Comparison of ENCODE assay signal across 9 cellular contexts in the genomic region with DNA sequence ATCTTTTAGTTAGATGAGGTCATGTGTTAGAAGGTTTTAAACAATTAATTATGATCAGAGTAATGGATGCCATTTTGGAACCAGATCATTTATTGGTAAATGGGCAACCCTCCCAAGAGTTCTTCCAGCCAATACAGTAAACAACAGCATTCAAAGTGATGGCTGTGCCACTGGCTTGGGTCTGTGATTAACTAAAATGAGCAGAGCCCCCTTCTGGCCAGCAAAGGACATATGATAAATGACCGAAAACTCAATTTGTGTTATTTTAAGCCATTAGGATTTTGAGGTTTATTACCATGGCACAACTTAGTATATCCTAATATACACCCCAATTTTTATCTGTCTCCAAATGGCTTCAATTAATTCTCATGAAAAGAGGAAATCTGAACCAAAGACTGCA.
DNase-seq lines count a peak whose midpoint lies in the region; ATAC-seq and TF ChIP-seq lines count a peak whose summit lies in the region.
"Had no signal": no experiment of that assay in that cellular context is flagged by ENCODE, and none has a peak within 500 bp of the region (broad histone marks: within the 10 kb centered on the region; RNA-seq: fewer than 3 reads in every experiment).

No MANE protein-coding gene starts in this region.

- H3K4me3 ChIP-seq in cardiac muscle cell (no peak overlapping the region), heart left ventricle (no peak overlapping the region), epithelial cell of proximal tubule (ENCODE audit: low read depth, low read length) (no peak overlapping the region)
- H3K4me3 ChIP-seq: esophagus muscularis mucosa had no signal

- no peaks in the 10 kb centered on the region for H3K4me1 Mint-ChIP-seq in type B pancreatic cell (ENCODE audit: unreplicated experiment)

- H3K27me3 ChIP-seq in cardiac muscle cell: no peaks in the 10 kb centered on the region
- no peaks in the 10 kb centered on the region for H3K27me3 ChIP-seq in heart left ventricle
- H3K27me3 ChIP-seq: esophagus muscularis mucosa had no signal

- H3K27me3 Mint-ChIP-seq in type B pancreatic cell: no peaks in the 10 kb centered on the region

- H3K9me3 ChIP-seq in cardiac muscle cell (ENCODE audit: low read depth) (peaks cover 2% of the 10 kb centered on the region), heart left ventricle (no peaks in the 10 kb centered on the region)
- H3K9me3 ChIP-seq: esophagus muscularis mucosa had no signal

- H3K4me3 Mint-ChIP-seq in type B pancreatic cell: no peak overlapping the region

- intact Hi-C loops in heart left ventricle (cut with DNase I): loop anchor here in 1 of 10 donors (10.0 kb wide), 1 partner anchor 206 kb away; no protein-coding TSS in a partner anchor

- no peak for ATAC-seq in heart left ventricle
- ATAC-seq in GM18870 (IDR thresholded peaks at IDR 0.05; ENCODE audit: unreplicated experiment): no peak
- ATAC-seq in HG03457 (IDR thresholded peaks at IDR 0.05; ENCODE audit: unreplicated experiment): no peak

- H3K4me1 ChIP-seq in cardiac muscle cell (ENCODE audit: low read depth) (peaks cover 6% of the 10 kb centered on the region), heart left ventricle (no peaks in the 10 kb centered on the region)
- H3K4me1 ChIP-seq: esophagus muscularis mucosa had no signal

- H3K36me3 ChIP-seq in cardiac muscle cell (no peaks in the 10 kb centered on the region), heart left ventricle (no peaks in the 10 kb centered on the region)
- H3K36me3 ChIP-seq: esophagus muscularis mucosa had no signal

- no peak for TF ChIP-seq POLR2A in heart left ventricle (IDR thresholded peaks at IDR 0.05)

- H3K27ac ChIP-seq in cardiac muscle cell (no peak overlapping the region), heart left ventricle (no peak overlapping the region)
- H3K27ac ChIP-seq: esophagus muscularis mucosa had no signal

- TF ChIP-seq CTCF in cardiac muscle cell (IDR thresholded peaks at IDR 0.05; ENCODE audit: low read depth, low read length) (peak; percentile 30), heart left ventricle (IDR thresholded peaks at IDR 0.05) (peak in 6 of 12 donors; percentile 7 to 36 (median 14)), epithelial cell of proximal tubule (conservative IDR thresholded peaks at IDR 0.05; ENCODE audit: low read depth, low read length) (peak; percentile 65), type B pancreatic cell (conservative IDR thresholded peaks at IDR 0.05) (peak; percentile 74)

- 41 to 47% (median 44%) methylated on average over 1 of the region's 1 CpG for WGBS in heart left ventricle, 4 donors

- no peaks in the 10 kb centered on the region for H3K36me3 Mint-ChIP-seq in type B pancreatic cell

- H3K27ac Mint-ChIP-seq in type B pancreatic cell: no peak overlapping the region

- DNase-seq in cardiac muscle cell (ENCODE audit: low read depth in 1 of 2, low spot score in 1 of 2) (peak; percentile 27 to 66), heart left ventricle (no peak), NAMALWA (ENCODE audit: low spot score) (peak; percentile 46), epithelial cell of proximal tubule (ENCODE audit: low read depth) (no peak), type B pancreatic cell (ENCODE audit: extremely low spot score, unreplicated experiment) (no peak), T-helper 2 cell (no peak)

- no peaks in the 10 kb centered on the region for H3K9me3 Mint-ChIP-seq in type B pancreatic cell

Comparison
In these comparisons a context has a peak if more than half of its experiments do, and no peak if none do; other contexts are left out.
1. DNase-seq: peak in cardiac muscle cell (2 of 2) and NAMALWA (single experiment); none in heart left ventricle (0 of 5), epithelial cell of proximal tubule (single experiment), type B pancreatic cell (single experiment) and T-helper 2 cell (0 of 5).